20 cellular contexts compared by ENCODE assay signal in the genomic region with DNA sequence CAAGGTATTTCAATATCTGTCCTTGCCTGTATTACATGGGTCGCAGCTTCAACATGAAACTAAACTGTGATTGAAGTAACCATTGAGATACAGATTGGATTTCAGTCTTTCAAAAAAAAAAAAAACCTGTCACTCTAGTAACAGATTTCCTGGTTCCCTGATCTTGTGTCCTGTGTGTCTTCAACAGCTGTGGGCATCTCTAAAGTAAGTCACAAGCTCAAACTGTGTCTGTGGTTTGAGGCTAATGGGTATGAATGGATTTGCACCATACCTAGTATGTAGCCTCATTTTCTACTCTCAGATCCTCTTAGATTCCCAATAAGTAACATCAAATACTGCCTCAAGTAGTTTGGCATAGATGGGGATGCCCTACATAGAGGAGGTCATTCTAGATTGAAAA.
DNase-seq lines count a peak whose midpoint lies in the region; ATAC-seq and TF ChIP-seq lines count a peak whose summit lies in the region.
"Had no signal": no experiment of that assay in that cellular context is flagged by ENCODE, and none has a peak within 500 bp of the region (broad histone marks: within the 10 kb centered on the region; RNA-seq: fewer than 3 reads in every experiment).

No MANE protein-coding gene starts in this region.

- H3K4me1 Mint-ChIP-seq in activated naive CD4-positive, alpha-beta T cell treated with anti-CD3 and anti-CD28 coated beads, Interleukin-2, amount 10 ng/mL, durations not matched to agents 7 days and 5 days = peaks cover 47% of the 10 kb centered on the region
- peaks cover 15 to 16% of the 10 kb centered on the region in 2 donors for H3K4me1 Mint-ChIP-seq in natural killer cell

- in situ Hi-C loops in KBM-7 (cut with MboI; ENCODE audit: low pct_unique_long_range_greater_than_20kb, low sequenced_read_pairs) = no loop called here

- no peaks in the 10 kb centered on the region for H3K27me3 Mint-ChIP-seq in activated naive CD4-positive, alpha-beta T cell treated with anti-CD3 and anti-CD28 coated beads, Interleukin-2, amount 10 ng/mL, durations not matched to agents 7 days and 5 days
- H3K27me3 Mint-ChIP-seq in natural killer cell (ENCODE audit: low read depth in 2 of 2) = no peaks in the 10 kb centered on the region

- peak; percentile 23 to 32 for ATAC-seq in activated naive CD4-positive, alpha-beta T cell treated with anti-CD3 and anti-CD28 coated beads, Interleukin-2, amount 50 U/mL, for 72 hours
- peak; percentile 29 for ATAC-seq in GM21786 (IDR thresholded peaks at IDR 0.05; ENCODE audit: unreplicated experiment)
- ATAC-seq in HG03442 (IDR thresholded peaks at IDR 0.05; ENCODE audit: unreplicated experiment) = peak; percentile 32
- no peak for ATAC-seq in natural killer cell
- ATAC-seq: esophagus mucosa, pancreas had no signal

- no peaks in the 10 kb centered on the region for H3K9me3 Mint-ChIP-seq in activated naive CD4-positive, alpha-beta T cell treated with anti-CD3 and anti-CD28 coated beads, Interleukin-2, amount 50 U/mL, for 72 hours
- H3K9me3 Mint-ChIP-seq in activated naive CD4-positive, alpha-beta T cell treated with anti-CD3 and anti-CD28 coated beads, Interleukin-2, amount 10 ng/mL, durations not matched to agents 7 days and 5 days = no peaks in the 10 kb centered on the region
- H3K9me3 Mint-ChIP-seq in natural killer cell = no peaks in the 10 kb centered on the region
- H3K9me3 Mint-ChIP-seq: T-helper 1 cell treated with Interleukin-12 subunit alpha and Interleukin-12 subunit beta and Interleukin-4 antibody, amounts not matched to agents 30 μg/mL and 1 μg/mL, for 36 hours had no signal

- DNase-seq in activated naive CD4-positive, alpha-beta T cell treated with anti-CD3 and anti-CD28 coated beads, Interleukin-2, amount 50 U/mL, for 72 hours (ENCODE audit: low spot score in 2 of 2) = no peak
- DNase-seq in activated naive CD4-positive, alpha-beta T cell treated with anti-CD3 and anti-CD28 coated beads, Interleukin-2, amount 10 ng/mL, durations not matched to agents 7 days and 5 days = no peak
- no peak for DNase-seq in natural killer cell
- DNase-seq in KBM-7 = no peak
- DNase-seq in EL = no peak
- no peak for DNase-seq in posterior vena cava (ENCODE audit: low spot score)
- DNase-seq: activated CD4-positive, CD25-positive, alpha-beta regulatory T cell treated with anti-CD3 and anti-CD28 coated beads, Interleukin-2, amount 50 U/mL, for 72 hours; aorta; cortex of kidney; DMS 273 treated with DMSO at 0.1 percent for 48 hours; HCEC 1CT; head of caudate nucleus; NCI-H526; pancreas; RPMI8226; spleen had no signal

- intact Hi-C loops in natural killer cell (cut with micrococcal nuclease) (no loop called here), posterior vena cava (cut with DNase I) (no loop called here)

- no peaks in the 10 kb centered on the region for H3K36me3 Mint-ChIP-seq in activated naive CD4-positive, alpha-beta T cell treated with anti-CD3 and anti-CD28 coated beads, Interleukin-2, amount 50 U/mL, for 72 hours
- no peaks in the 10 kb centered on the region for H3K36me3 Mint-ChIP-seq in activated naive CD4-positive, alpha-beta T cell treated with anti-CD3 and anti-CD28 coated beads, Interleukin-2, amount 10 ng/mL, durations not matched to agents 7 days and 5 days
- H3K36me3 Mint-ChIP-seq in natural killer cell = no peaks in the 10 kb centered on the region

- no peak overlapping the region for H3K4me3 Mint-ChIP-seq in activated naive CD4-positive, alpha-beta T cell treated with anti-CD3 and anti-CD28 coated beads, Interleukin-2, amount 10 ng/mL, durations not matched to agents 7 days and 5 days
- H3K4me3 Mint-ChIP-seq in natural killer cell = no peak overlapping the region

- H3K27ac Mint-ChIP-seq in activated naive CD4-positive, alpha-beta T cell treated with anti-CD3 and anti-CD28 coated beads, Interleukin-2, amount 50 U/mL, for 72 hours = no peak overlapping the region
- H3K27ac Mint-ChIP-seq in activated naive CD4-positive, alpha-beta T cell treated with anti-CD3 and anti-CD28 coated beads, Interleukin-2, amount 10 ng/mL, durations not matched to agents 7 days and 5 days = no peak overlapping the region
- H3K27ac Mint-ChIP-seq in natural killer cell = no peak overlapping the region

- TF ChIP-seq CTCF in natural killer cell (IDR thresholded peaks at IDR 0.05) = no peak

- CTCF ChIA-PET in activated naive CD4-positive, alpha-beta T cell treated with anti-CD3 and anti-CD28 coated beads, Interleukin-2, amount 10 ng/mL, durations not matched to agents 7 days and 5 days (lab: Charles Lee) = interaction anchor here (1.3 kb wide), 1 partner anchor 13 kb away, joined by 9 read pairs; no protein-coding TSS in a partner anchor

Comparison
In these comparisons a context has a peak if more than half of its experiments do, and no peak if none do; other contexts are left out.
1. ATAC-seq: peak in activated naive CD4-positive, alpha-beta T cell treated with anti-CD3 and anti-CD28 coated beads, Interleukin-2, amount 50 U/mL, for 72 hours (2 of 2), GM21786 (single experiment) and HG03442 (single experiment); none in natural killer cell (0 of 3).